Comparison of ENCODE assay signal across 1 cellular context in genomic region chr14:79280400-79280670, GRCh38.
TF ChIP-seq lines count a peak whose summit lies in the region.

No MANE protein-coding gene starts in this region.

TF ChIP-seq in SK-N-SH treated with all-trans-retinoic acid at 6 μM for 48 hours, 23 proteins besides CTCF, POLR2A, EP300 and RAD21 (continued from another document):
- no peak for TF ChIP-seq CREB5 (CRISPR knock-in tag; IDR thresholded peaks at IDR 0.05; ENCODE audit: low read depth)
- TF ChIP-seq ZC3H10 (CRISPR knock-in tag; IDR thresholded peaks at IDR 0.05), result no peak
- no peak for TF ChIP-seq TCF4 (CRISPR knock-in tag; IDR thresholded peaks at IDR 0.05; ENCODE audit: borderline replicate concordance)
- no peak for TF ChIP-seq ZNF565 (CRISPR knock-in tag; conservative IDR thresholded peaks at IDR 0.05; ENCODE audit: low read depth)
- no peak for TF ChIP-seq SNAI2 (CRISPR knock-in tag; IDR thresholded peaks at IDR 0.05)
- TF ChIP-seq OSR1 (CRISPR knock-in tag; IDR thresholded peaks at IDR 0.05), result no peak
- TF ChIP-seq TSHZ2 (CRISPR knock-in tag; IDR thresholded peaks at IDR 0.05), result no peak
- TF ChIP-seq ISL1 (CRISPR knock-in tag; IDR thresholded peaks at IDR 0.05), result no peak
